8 cellular contexts compared by ENCODE assay signal in genomic region chr2:86764661-86765307, GRCh38. TPM values are rescaled to one million over a fixed set of nuclear protein-coding genes. Genes with fewer than 3 reads are reported as not detected.
DNase-seq lines count a peak whose midpoint lies in the region; ATAC-seq and TF ChIP-seq lines count a peak whose summit lies in the region.

No MANE protein-coding gene starts in this region.

- H3K9ac ChIP-seq in OCI-LY3 (ENCODE audit: low read length), result no peak overlapping the region

- no peak for DNase-seq in Right ventricle myocardium inferior (ENCODE audit: missing footprints)
- DNase-seq in cardiac septum (ENCODE audit: low spot score), result no peak
- DNase-seq in cardiac fibroblast (ENCODE audit: low read depth in 2 of 2), result peak; percentile 62 to 65
- DNase-seq in kidney tubule cell (ENCODE audit: low spot score), result peak; percentile 52
- DNase-seq in thyroid gland, result no peak

- H3K9me3 ChIP-seq in OCI-LY3 (ENCODE audit: insufficient read depth, low read length) (no peaks in the 10 kb centered on the region), thyroid gland (no peaks in the 10 kb centered on the region)

- H3K4me1 ChIP-seq in OCI-LY3 (ENCODE audit: low read length) (no peaks in the 10 kb centered on the region), thyroid gland (no peaks in the 10 kb centered on the region)

- WGBS in thyroid gland, 2 donors, result 54 to 56% methylated on average over 4 of the region's 4 CpGs

- H2AFZ ChIP-seq in OCI-LY3 (ENCODE audit: low read depth, low read length), result no peak overlapping the region

- ATAC-seq in Right ventricle myocardium inferior (peak; percentile 36), HG03196 (IDR thresholded peaks at IDR 0.05; ENCODE audit: unreplicated experiment) (peak; percentile 53), HG03460 (IDR thresholded peaks at IDR 0.05; ENCODE audit: unreplicated experiment) (no peak)

- no peak overlapping the region for H3K27ac ChIP-seq in OCI-LY3 (ENCODE audit: low read length)
- no peak overlapping the region for H3K27ac ChIP-seq in thyroid gland

- peaks cover 11% of the 10 kb centered on the region for H3K79me2 ChIP-seq in OCI-LY3 (ENCODE audit: low read length)

- no peak for TF ChIP-seq POLR2A in thyroid gland (IDR thresholded peaks at IDR 0.05)

- peaks cover 14% of the 10 kb centered on the region for H3K36me3 ChIP-seq in OCI-LY3 (replicated peaks; ENCODE audit: low read depth, low read length)
- H3K36me3 ChIP-seq in thyroid gland, result peaks cover 0 to 6% of the 10 kb centered on the region in 2 donors

- H4K20me1 ChIP-seq in OCI-LY3 (ENCODE audit: insufficient read depth, low read length), result peaks cover 23% of the 10 kb centered on the region

- H3K27me3 ChIP-seq in OCI-LY3 (ENCODE audit: low read depth, low read length) (no peaks in the 10 kb centered on the region), thyroid gland (no peaks in the 10 kb centered on the region)

- peak; percentile 77 for TF ChIP-seq CTCF in OCI-LY3 (IDR thresholded peaks at IDR 0.05; ENCODE audit: low read depth, low read length)
- peak; percentile 65 for TF ChIP-seq CTCF in cardiac fibroblast (IDR thresholded peaks at IDR 0.05; ENCODE audit: low read depth, low read length)
- TF ChIP-seq CTCF in thyroid gland (IDR thresholded peaks at IDR 0.05), result peak; percentile 24 to 79 (median 66)

- no peak overlapping the region for H3K4me2 ChIP-seq in OCI-LY3 (ENCODE audit: low read length)

- intact Hi-C loops in Right ventricle myocardium inferior (cut with DNase I) (no loop called here), cardiac septum (cut with DNase I) (no loop called here), thyroid gland (cut with DNase I) (no loop called here)

- H3K4me3 ChIP-seq in OCI-LY3 (ENCODE audit: low read length) (no peak overlapping the region), cardiac fibroblast (replicated peaks in 1 of 2; ENCODE audit: low read depth in 2 of 2, low read length in 2 of 2) (no peak overlapping the region), thyroid gland (replicated peaks in 1 of 3) (no peak overlapping the region)

RNA-seq across cellular contexts. Expression of gene CD8A, which starts 25.9 kb away (rescaled TPM):
- total RNA-seq in Right ventricle myocardium inferior, result 1.2 TPM
- total RNA-seq in cardiac septum, result 0.62 TPM
- total RNA-seq in thyroid gland, result 1 to 10 TPM; 1.2 to 4.3 (median 2.3) TPM

RNA-seq across cellular contexts. Expression of gene RMND5A, which starts 44.7 kb away (rescaled TPM):
- total RNA-seq in Right ventricle myocardium inferior (91.6 TPM), cardiac septum (96.6 TPM), thyroid gland (10 to 100 TPM; 29.0 to 45.5 (median 41.0) TPM)

Comparison
In these comparisons a context has a peak if more than half of its experiments do, and no peak if none do; other contexts are left out.
1. DNase-seq: peak in cardiac fibroblast (2 of 2) and kidney tubule cell (single experiment); none in Right ventricle myocardium inferior (single experiment), cardiac septum (single experiment) and thyroid gland (0 of 2).
2. Peak in every context shown above with its lines, with median percentiles within 50 percentile points of each other: CTCF ChIP-seq.